In genomic region chr11:15175780-15176179, GRCh38 we compare ENCODE assay signal across 29 cellular contexts.
"Had no signal": no experiment of that assay in that cellular context is flagged by ENCODE, and none has a peak within 500 bp of the region (broad histone marks: within the 10 kb centered on the region; RNA-seq: fewer than 3 reads in every experiment).

No MANE protein-coding gene starts in this region.

- H3K36me3 ChIP-seq: adrenal gland, ascending aorta, cardiac muscle cell, colonic mucosa, vagina, WERI-Rb-1 had no signal

- DNase-seq: activated CD4-positive, alpha-beta T cell treated with anti-CD3 and anti-CD28 coated beads for 48 hours; activated CD4-positive, alpha-beta T cell treated with anti-CD3 and anti-CD28 coated beads, Interleukin-2, amount 50 U/mL, for 48 hours; activated CD8-positive, alpha-beta memory T cell treated with anti-CD3 and anti-CD28 coated beads, Interleukin-2, amount 50 U/mL, for 4 hours; activated effector memory CD4-positive, alpha-beta T cell treated with anti-CD3 and anti-CD28 coated beads, Interleukin-2, amount 50 U/mL, for 16 hours; activated naive CD4-positive, alpha-beta T cell treated with anti-CD3 and anti-CD28 coated beads for 36 hours; activated naive CD8-positive, alpha-beta T cell treated with anti-CD3 and anti-CD28 coated beads for 36 hours; activated T-cell treated with anti-CD3 and anti-CD28 coated beads, Interleukin-2, amount 50 U/mL, for 1 hour; adrenal gland; cerebellar nuclear complex; colonic mucosa; effector CD8-positive, alpha-beta T cell; erythroblast; head of caudate nucleus; left cardiac atrium; naive thymus-derived CD8-positive, alpha-beta T cell; right cardiac atrium; stimulated activated CD4-positive, alpha-beta T cell treated with anti-CD3 and anti-CD28 coated beads, Interleukin-2, amount 100 ng/mL, for 48 hours; T-helper 1 cell; WERI-Rb-1 had no signal

- H3K27ac ChIP-seq: adrenal gland, ascending aorta, cardiac muscle cell, colonic mucosa, vagina, WERI-Rb-1 had no signal

- H3K27me3 ChIP-seq: adrenal gland, ascending aorta, cardiac muscle cell, colonic mucosa, vagina had no signal

- ATAC-seq: activated CD4-positive, CD25-positive, alpha-beta regulatory T cell treated with anti-CD3 and anti-CD28 coated beads, Interleukin-2, amount 50 U/mL, for 24 hours; left cardiac atrium; naive thymus-derived CD8-positive, alpha-beta T cell; right cardiac atrium had no signal

- H3K9me3 Mint-ChIP-seq: activated naive CD4-positive, alpha-beta T cell treated with anti-CD3 and anti-CD28 coated beads for 36 hours; activated naive CD8-positive, alpha-beta T cell treated with anti-CD3 and anti-CD28 coated beads for 36 hours; activated T-helper 1 cell treated with anti-CD3 and anti-CD28 coated beads, Interleukin-12 subunit alpha, Interleukin-12 subunit beta, Interleukin-2, Interleukin-4 antibody, amounts not matched to agents 30 ng/mL and 10 ng/mL and 1 ng/mL, durations not matched to agents 14 hours and 24 hours and 36 hours; brain; mesothelial cell of epicardium; naive thymus-derived CD8-positive, alpha-beta T cell; neural crest cell; stimulated activated naive CD8-positive, alpha-beta T cell treated with anti-CD3 and anti-CD28 coated beads, Interleukin-15, Interleukin-2, amounts not matched to agents 100 ng/mL and 50 ng/mL, for 24 hours; type B pancreatic cell had no signal

- H3K36me3 Mint-ChIP-seq: activated naive CD8-positive, alpha-beta T cell treated with anti-CD3 and anti-CD28 coated beads for 36 hours; brain; mesothelial cell of epicardium; naive thymus-derived CD8-positive, alpha-beta T cell; type B pancreatic cell had no signal

- H3K4me1 ChIP-seq: adrenal gland, colonic mucosa, vagina had no signal

- H3K4me1 Mint-ChIP-seq: activated naive CD8-positive, alpha-beta T cell treated with anti-CD3 and anti-CD28 coated beads for 36 hours had no signal

- H3K27ac Mint-ChIP-seq: activated naive CD4-positive, alpha-beta T cell treated with anti-CD3 and anti-CD28 coated beads for 36 hours; activated naive CD8-positive, alpha-beta T cell treated with anti-CD3 and anti-CD28 coated beads for 36 hours; activated T-helper 1 cell treated with anti-CD3 and anti-CD28 coated beads, Interleukin-12 subunit alpha, Interleukin-12 subunit beta, Interleukin-2, Interleukin-4 antibody, amounts not matched to agents 30 ng/mL and 10 ng/mL and 1 ng/mL, durations not matched to agents 14 hours and 24 hours and 36 hours; brain; mesothelial cell of epicardium; naive thymus-derived CD8-positive, alpha-beta T cell; stimulated activated naive CD8-positive, alpha-beta T cell treated with anti-CD3 and anti-CD28 coated beads, Interleukin-15, Interleukin-2, amounts not matched to agents 100 ng/mL and 50 ng/mL, for 24 hours; type B pancreatic cell had no signal

- H3K9me3 ChIP-seq: adrenal gland, ascending aorta, colonic mucosa, vagina had no signal

- H3K4me3 Mint-ChIP-seq: activated naive CD4-positive, alpha-beta T cell treated with anti-CD3 and anti-CD28 coated beads for 36 hours; activated naive CD8-positive, alpha-beta T cell treated with anti-CD3 and anti-CD28 coated beads for 36 hours; activated T-helper 1 cell treated with anti-CD3 and anti-CD28 coated beads, Interleukin-12 subunit alpha, Interleukin-12 subunit beta, Interleukin-2, Interleukin-4 antibody, amounts not matched to agents 30 ng/mL and 10 ng/mL and 1 ng/mL, durations not matched to agents 14 hours and 24 hours and 36 hours; brain; mesothelial cell of epicardium; naive thymus-derived CD8-positive, alpha-beta T cell; neural crest cell; stimulated activated naive CD8-positive, alpha-beta T cell treated with anti-CD3 and anti-CD28 coated beads, Interleukin-15, Interleukin-2, amounts not matched to agents 100 ng/mL and 50 ng/mL, for 24 hours; type B pancreatic cell had no signal

- H3K4me3 ChIP-seq: adrenal gland, ascending aorta, cardiac muscle cell, colonic mucosa, vagina had no signal
